ENCODE assay signal across 8 cellular contexts in genomic region chr6:152985300-152985699, GRCh38. TPM values are rescaled to one million over a fixed set of nuclear protein-coding genes. Genes with fewer than 3 reads are reported as not detected.
A peak's percentile ranks its signal among the peaks of the same experiment; 100 is the strongest.
DNase-seq lines count a peak whose midpoint lies in the region; ATAC-seq and TF ChIP-seq lines count a peak whose summit lies in the region.
"Not testable (repeated sequence)": the region's sequence is repeated elsewhere in the genome, so short reads cannot be mapped to it uniquely, and the experiment has no call there.

No MANE protein-coding gene starts in this region.

- POLR2A ChIA-PET in WTC11 (lab: Charles Lee): not testable (repeated sequence)
- POLR2A ChIA-PET in naive thymus-derived CD8-positive, alpha-beta T cell (lab: Charles Lee): interaction anchor here (0.7 to 1.1 kb wide), 3 partner anchors 11 to 684 kb away, joined by 3 read pairs; no protein-coding TSS in a partner anchor

- H3K4me3 Mint-ChIP-seq in WTC11: peak overlapping the region; percentile 96
- peak overlapping the region; percentile 37 for H3K4me3 Mint-ChIP-seq in activated naive CD8-positive, alpha-beta T cell treated with anti-CD3 and anti-CD28 coated beads for 36 hours
- peak overlapping the region in 8 of 10 donors; percentile 1 to 99 (median 20) for H3K4me3 Mint-ChIP-seq in naive thymus-derived CD8-positive, alpha-beta T cell

- H3K79me2 ChIP-seq in fibroblast of lung (ENCODE audit: control insufficient read depth, insufficient read depth, low read length): peaks cover 56% of the 10 kb centered on the region

- not testable (repeated sequence) for H3K9me3 ChIP-seq in BLaER1 treated with 17β-estradiol and CSF1 and Interleukin-3, amounts not matched to agents 10 nM and 100 nM (replicated peaks in 1 of 11); HAP-1; NT2/D1 (ENCODE audit: insufficient read depth, low read length); fibroblast of lung (ENCODE audit: control insufficient read depth, insufficient read depth, low read depth, low read length); spleen

- H4K20me1 ChIP-seq in BLaER1 treated with 17β-estradiol and CSF1 and Interleukin-3, amounts not matched to agents 10 nM and 100 nM: peaks cover 16 to 50% (median 28%) of the 10 kb centered on the region in 11 experiments
- not testable (repeated sequence) for H4K20me1 ChIP-seq in fibroblast of lung (ENCODE audit: control insufficient read depth, extremely low read depth, insufficient read depth, low read length)

- H3K4me2 ChIP-seq in BLaER1 treated with 17β-estradiol and CSF1 and Interleukin-3, amounts not matched to agents 10 nM and 100 nM: peak overlapping the region; percentile 79 to 95 (median 93); a peak in 21 of 22 replicates
- peak overlapping the region; percentile 85 for H3K4me2 ChIP-seq in fibroblast of lung (ENCODE audit: extremely low read depth, insufficient read depth, low read length)

- in situ Hi-C loops in HAP-1 (cut with MboI; ENCODE audit: low sequenced_read_pairs): loop anchor here (25.0 kb wide), 1 partner anchor 1523 kb away; the partner anchor contains the start of gene RMND1

- TF ChIP-seq POLR2A in spleen (IDR thresholded peaks at IDR 0.05): not testable (repeated sequence)

- H3K36me3 Mint-ChIP-seq in WTC11: peaks cover 23% of the 10 kb centered on the region
- H3K36me3 Mint-ChIP-seq in activated naive CD8-positive, alpha-beta T cell treated with anti-CD3 and anti-CD28 coated beads for 36 hours: peaks cover 42% of the 10 kb centered on the region
- H3K36me3 Mint-ChIP-seq in naive thymus-derived CD8-positive, alpha-beta T cell: peaks cover 0 to 15% (median 2%) of the 10 kb centered on the region in 3 donors

- DNase-seq in HAP-1 (ENCODE audit: low spot score in 2 of 2); NT2/D1 (ENCODE audit: low read depth, low spot score); WTC11 (ENCODE audit: low spot score); activated naive CD8-positive, alpha-beta T cell treated with anti-CD3 and anti-CD28 coated beads for 36 hours; fibroblast of lung (ENCODE audit: low read depth in 2 of 2); naive thymus-derived CD8-positive, alpha-beta T cell; spleen: not testable (repeated sequence)

- peak overlapping the region in 8 of 10 experiments; percentile 89 to 100 (median 100); a peak in 9 of 20 replicates for H3K4me3 ChIP-seq in BLaER1 treated with 17β-estradiol and CSF1 and Interleukin-3, amounts not matched to agents 10 nM and 100 nM
- H3K4me3 ChIP-seq in HAP-1 (peak overlapping the region; percentile 72), NT2/D1 (ENCODE audit: insufficient read length, low read depth) (peak overlapping the region; percentile 81), fibroblast of lung (replicated peaks in 1 of 4; ENCODE audit: control extremely low read depth in 1 of 4, insufficient read depth in 1 of 4, low read depth in 3 of 4, low read length in 4 of 4) (peak overlapping the region in 1 of 4 experiments; percentile 92), spleen (peak overlapping the region in 1 of 8 donors; percentile 99)

- not testable (repeated sequence) for H3K27me3 ChIP-seq in BLaER1 treated with 17β-estradiol and CSF1 and Interleukin-3, amounts not matched to agents 10 nM and 100 nM; HAP-1 (ENCODE audit: low read depth); NT2/D1 (ENCODE audit: insufficient read depth, insufficient read length); fibroblast of lung (ENCODE audit: control insufficient read depth, insufficient read depth, low read length); spleen (replicated peaks in 1 of 7)

- not testable (repeated sequence) for TF ChIP-seq CTCF in WTC11 (IDR thresholded peaks at IDR 0.05); fibroblast of lung (conservative IDR thresholded peaks at IDR 0.05 in 1 of 2, IDR thresholded peaks at IDR 0.05 in 1 of 2; ENCODE audit: low read depth in 1 of 2, low read length in 2 of 2); spleen (IDR thresholded peaks at IDR 0.05 in 8 of 11, conservative IDR thresholded peaks at IDR 0.05 in 3 of 11)

- H3K36me3 ChIP-seq in BLaER1 treated with 17β-estradiol and CSF1 and Interleukin-3, amounts not matched to agents 10 nM and 100 nM: peaks cover 5 to 38% (median 23%) of the 10 kb centered on the region in 11 experiments; a peak in 21 of 22 replicates
- H3K36me3 ChIP-seq in HAP-1 (replicated peaks); fibroblast of lung (ENCODE audit: control insufficient read depth, insufficient read depth, low read length): not testable (repeated sequence)
- peaks cover 21% of the 10 kb centered on the region for H3K36me3 ChIP-seq in NT2/D1 (ENCODE audit: insufficient read depth, insufficient read length, low read length)
- peaks cover 0 to 24% (median 7%) of the 10 kb centered on the region in 6 donors for H3K36me3 ChIP-seq in spleen

- peaks cover 24 to 37% (median 30%) of the 10 kb centered on the region in 10 experiments for H3K4me1 ChIP-seq in BLaER1 treated with 17β-estradiol and CSF1 and Interleukin-3, amounts not matched to agents 10 nM and 100 nM
- not testable (repeated sequence) for H3K4me1 ChIP-seq in HAP-1; NT2/D1 (ENCODE audit: insufficient read depth, insufficient read length); fibroblast of lung (ENCODE audit: control insufficient read depth, extremely low read depth, insufficient read depth, low read length)
- peaks cover 18 to 56% (median 41%) of the 10 kb centered on the region in 6 donors for H3K4me1 ChIP-seq in spleen

- peak overlapping the region; percentile 32; the same call in 1 of the 2 replicates for H3K27ac Mint-ChIP-seq in WTC11
- H3K27ac Mint-ChIP-seq in activated naive CD8-positive, alpha-beta T cell treated with anti-CD3 and anti-CD28 coated beads for 36 hours: not testable (repeated sequence)
- peak overlapping the region in 7 of 10 donors; percentile 20 to 98 (median 57) for H3K27ac Mint-ChIP-seq in naive thymus-derived CD8-positive, alpha-beta T cell

- ATAC-seq in WTC11; naive thymus-derived CD8-positive, alpha-beta T cell: not testable (repeated sequence)

- intact Hi-C loops in spleen (cut with DNase I; ENCODE audit: low total_unique reads): not testable (repeated sequence)

- H3K9ac ChIP-seq in BLaER1 treated with 17β-estradiol and CSF1 and Interleukin-3, amounts not matched to agents 10 nM and 100 nM: peak overlapping the region in 9 of 11 experiments; percentile 80 to 96 (median 91); a peak in 15 of 22 replicates
- H3K9ac ChIP-seq in NT2/D1 (ENCODE audit: insufficient read length, low read depth): peak overlapping the region; percentile 56
- H3K9ac ChIP-seq in fibroblast of lung (ENCODE audit: insufficient read depth, low read length): not testable (repeated sequence)

- CTCF ChIA-PET in WTC11 (lab: Charles Lee): not testable (repeated sequence)

- H3K27me3 Mint-ChIP-seq in WTC11 (ENCODE audit: low read depth); activated naive CD8-positive, alpha-beta T cell treated with anti-CD3 and anti-CD28 coated beads for 36 hours; naive thymus-derived CD8-positive, alpha-beta T cell: not testable (repeated sequence)

- not testable (repeated sequence) for H3K9me3 Mint-ChIP-seq in WTC11; activated naive CD8-positive, alpha-beta T cell treated with anti-CD3 and anti-CD28 coated beads for 36 hours; naive thymus-derived CD8-positive, alpha-beta T cell

- WGBS in spleen, 5 donors: 82 to 93% (median 89%) methylated on average over 11 of the region's 11 CpGs

- H3K27ac ChIP-seq in BLaER1 treated with 17β-estradiol and CSF1 and Interleukin-3, amounts not matched to agents 10 nM and 100 nM: peak overlapping the region in 8 of 11 experiments; percentile 86 to 97 (median 95); a peak in 11 of 22 replicates
- H3K27ac ChIP-seq in fibroblast of lung (ENCODE audit: insufficient read depth, low read length): not testable (repeated sequence)
- H3K27ac ChIP-seq in spleen: peak overlapping the region in 5 of 8 donors; percentile 25 to 93 (median 92)

- not testable (repeated sequence) for H2AFZ ChIP-seq in fibroblast of lung (ENCODE audit: low read length)

- peaks cover 22% of the 10 kb centered on the region for H3K4me1 Mint-ChIP-seq in WTC11
- peaks cover 19% of the 10 kb centered on the region for H3K4me1 Mint-ChIP-seq in activated naive CD8-positive, alpha-beta T cell treated with anti-CD3 and anti-CD28 coated beads for 36 hours
- peaks cover 17 to 50% (median 40%) of the 10 kb centered on the region in 4 donors for H3K4me1 Mint-ChIP-seq in naive thymus-derived CD8-positive, alpha-beta T cell

RNA-seq across cellular contexts. Expression of gene FBXO5, which starts 2.5 kb away (rescaled TPM):
- total RNA-seq in WTC11 (2021) (40.5 to 47.4 TPM (median 42.3 TPM) in 3 replicates), fibroblast of lung (6.9 and 8.4 TPM in 2 replicates), spleen (10 to 100 TPM in 3 of 7 donors, 1 to 10 TPM in 4; 7.0 to 15.0 (median 9.9) TPM)
- total RNA-seq in activated naive CD8-positive, alpha-beta T cell treated with anti-CD3 and anti-CD28 coated beads for 36 hours: 10 to 100 TPM; 51.4 to 52.6 TPM
- polyA plus RNA-seq in fibroblast of lung (11.7 and 26.1 TPM in 2 replicates), spleen (1 to 10 TPM; 4.8 to 6.7 (median 5.4) TPM)
- polyA plus RNA-seq in fibroblast of lung (2012): 7.9 and 16.8 TPM in 2 replicates
- 0.12 and 1.0 TPM in 2 replicates for polyA minus RNA-seq in fibroblast of lung (ENCODE audit: low replicate concordance)
- total RNA-seq in naive thymus-derived CD8-positive, alpha-beta T cell: 1 to 10 TPM; 7.8 TPM
- 1 to 10 TPM; 4.3 to 7.1 (median 5.9) TPM for polyA plus RNA-seq in naive thymus-derived CD8-positive, alpha-beta T cell

RNA-seq across cellular contexts. Expression of gene MTRF1L, which starts 17.2 kb away (rescaled TPM):
- total RNA-seq in WTC11 (2021) (15.3 to 16.6 TPM (median 15.8 TPM) in 3 replicates), fibroblast of lung (13.4 and 15.7 TPM in 2 replicates), spleen (10 to 100 TPM; 17.2 to 56.4 (median 28.2) TPM)
- 10 to 100 TPM; 16.8 to 18.2 TPM for total RNA-seq in activated naive CD8-positive, alpha-beta T cell treated with anti-CD3 and anti-CD28 coated beads for 36 hours
- polyA plus RNA-seq in fibroblast of lung (17.8 and 20.0 TPM in 2 replicates), spleen (10 to 100 TPM in 2 of 3 donors, 1 to 10 TPM in 1; 9.6 to 20.0 (median 10.4) TPM)
- polyA plus RNA-seq in fibroblast of lung (2012): 14.2 and 17.5 TPM in 2 replicates
- 0.37 and 0.47 TPM in 2 replicates for polyA minus RNA-seq in fibroblast of lung (ENCODE audit: low replicate concordance)
- 10 to 100 TPM; 14.6 to 17.4 TPM for total RNA-seq in naive thymus-derived CD8-positive, alpha-beta T cell
- polyA plus RNA-seq in naive thymus-derived CD8-positive, alpha-beta T cell: 1 to 10 TPM; 7.3 to 9.5 (median 7.7) TPM

Comparison
In these comparisons a context has a peak if more than half of its experiments do, and no peak if none do; other contexts are left out.
1. H3K4me3 Mint-ChIP-seq: peak in every context shown above with its lines; median percentile 96 in WTC11; 37 in activated naive CD8-positive, alpha-beta T cell treated with anti-CD3 and anti-CD28 coated beads for 36 hours; 20 in naive thymus-derived CD8-positive, alpha-beta T cell.